In the genomic region with DNA sequence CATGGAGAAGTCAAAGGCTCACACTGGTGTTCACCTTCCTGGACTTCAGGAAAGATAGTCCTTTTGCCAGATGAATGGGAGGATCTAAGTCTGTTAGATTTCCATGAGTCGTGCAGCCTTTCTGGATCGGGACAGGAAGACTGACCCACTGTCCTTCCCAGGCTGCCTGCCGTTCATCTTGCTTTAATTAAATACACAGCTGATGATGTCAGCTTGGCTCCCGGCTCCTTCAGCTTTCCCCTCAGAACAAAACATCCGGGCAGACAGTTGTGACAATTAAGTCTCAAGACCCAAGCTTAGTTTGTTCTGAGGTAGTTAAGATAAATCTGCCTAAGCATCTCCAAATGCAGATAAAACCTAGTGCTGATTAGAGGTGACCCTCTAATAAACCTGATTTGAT, we compare ENCODE assay signal across 1 cellular context.
TF ChIP-seq lines count a peak whose summit lies in the region.

No MANE protein-coding gene starts in this region.

TF ChIP-seq in HepG2, 621 proteins besides CTCF, POLR2A, EP300 and RAD21:
- TF ChIP-seq, protein P1, sequence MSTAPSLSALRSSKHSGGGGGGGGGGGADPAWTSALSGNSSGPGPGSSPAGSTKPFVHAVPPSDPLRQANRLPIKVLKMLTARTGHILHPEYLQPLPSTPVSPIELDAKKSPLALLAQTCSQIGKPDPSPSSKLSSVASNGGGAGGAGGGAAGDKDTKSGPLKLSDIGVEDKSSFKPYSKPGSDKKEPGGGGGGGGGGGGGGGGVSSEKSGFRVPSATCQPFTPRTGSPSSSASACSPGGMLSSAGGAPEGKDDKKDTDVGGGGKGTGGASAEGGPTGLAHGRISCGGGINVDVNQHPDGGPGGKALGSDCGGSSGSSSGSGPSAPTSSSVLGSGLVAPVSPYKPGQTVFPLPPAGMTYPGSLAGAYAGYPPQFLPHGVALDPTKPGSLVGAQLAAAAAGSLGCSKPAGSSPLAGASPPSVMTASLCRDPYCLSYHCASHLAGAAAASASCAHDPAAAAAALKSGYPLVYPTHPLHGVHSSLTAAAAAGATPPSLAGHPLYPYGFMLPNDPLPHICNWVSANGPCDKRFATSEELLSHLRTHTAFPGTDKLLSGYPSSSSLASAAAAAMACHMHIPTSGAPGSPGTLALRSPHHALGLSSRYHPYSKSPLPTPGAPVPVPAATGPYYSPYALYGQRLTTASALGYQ (CRISPR knock-in tag; IDR thresholded peaks at IDR 0.05): no peak
- no peak for TF ChIP-seq MIXL1 (CRISPR knock-in tag; IDR thresholded peaks at IDR 0.05)
- TF ChIP-seq DPF2 (CRISPR knock-in tag; IDR thresholded peaks at IDR 0.05; ENCODE audit: borderline replicate concordance, low read depth): no peak
- no peak for TF ChIP-seq MTA3 (CRISPR knock-in tag; IDR thresholded peaks at IDR 0.05)
- no peak for TF ChIP-seq ATF3 (CRISPR knock-in tag; IDR thresholded peaks at IDR 0.05)
- no peak for TF ChIP-seq ELF1 (CRISPR knock-in tag; IDR thresholded peaks at IDR 0.05)
- no peak for TF ChIP-seq ZBTB38 (CRISPR knock-in tag; IDR thresholded peaks at IDR 0.05)
- TF ChIP-seq CCAR2 (optimal IDR thresholded peaks at IDR 0.05; ENCODE audit: low read depth, low read length): no peak
- no peak for TF ChIP-seq FOXM1 (CRISPR knock-in tag; IDR thresholded peaks at IDR 0.05)
- TF ChIP-seq, protein P2, sequence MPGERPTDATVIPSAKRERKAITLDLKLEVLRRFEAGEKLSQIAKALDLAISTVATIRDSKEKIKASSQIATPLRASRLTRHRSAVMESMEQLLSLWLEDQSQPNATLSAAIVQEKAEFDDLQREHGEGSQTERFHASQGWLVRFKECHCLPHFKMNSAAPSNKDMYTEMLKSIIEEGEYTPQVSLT (CRISPR knock-in tag; IDR thresholded peaks at IDR 0.05; ENCODE audit: borderline replicate concordance, low read depth): no peak
- TF ChIP-seq ZNF746 (CRISPR knock-in tag; IDR thresholded peaks at IDR 0.05): no peak
- no peak for TF ChIP-seq ZNF326 (CRISPR knock-in tag; IDR thresholded peaks at IDR 0.05; ENCODE audit: borderline replicate concordance)
- no peak for TF ChIP-seq ETS1 (CRISPR knock-in tag; IDR thresholded peaks at IDR 0.05)
- no peak for TF ChIP-seq ZNF441 (CRISPR knock-in tag; IDR thresholded peaks at IDR 0.05; ENCODE audit: borderline replicate concordance)
- TF ChIP-seq HMG20A (CRISPR knock-in tag; IDR thresholded peaks at IDR 0.05; ENCODE audit: borderline replicate concordance): no peak
- no peak for TF ChIP-seq ZFYVE20 (CRISPR knock-in tag; IDR thresholded peaks at IDR 0.05; ENCODE audit: borderline replicate concordance, low read depth)
